Comparison of ENCODE assay signal across 26 cellular contexts in the genomic region with DNA sequence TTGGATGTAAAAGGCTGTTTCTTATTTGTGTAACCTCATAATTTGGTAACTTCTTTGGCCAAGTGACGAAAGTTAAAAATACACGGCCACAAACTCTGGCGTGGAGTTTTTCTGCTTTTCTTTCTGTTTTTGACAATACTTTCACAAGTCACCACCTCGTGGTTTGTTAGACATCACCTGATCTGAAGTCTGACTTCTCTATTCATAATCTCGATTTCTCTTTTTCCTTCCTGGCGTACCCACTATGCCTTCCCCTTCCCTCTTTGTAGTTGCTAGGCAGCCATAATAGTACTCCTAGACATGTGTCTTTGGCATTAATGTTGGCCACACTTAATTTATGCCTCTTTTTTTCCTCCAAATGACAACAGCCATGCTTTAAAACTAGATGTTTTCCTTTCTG.
A peak's percentile ranks its signal among the peaks of the same experiment; 100 is the strongest.
DNase-seq lines count a peak whose midpoint lies in the region; ATAC-seq and FAIRE-seq lines count a peak whose summit lies in the region.
"Had no signal": no experiment of that assay in that cellular context is flagged by ENCODE, and none has a peak within 500 bp of the region (broad histone marks: within the 10 kb centered on the region; RNA-seq: fewer than 3 reads in every experiment).

No MANE protein-coding gene starts in this region.

- peak; percentile 52 for ATAC-seq in HG02938 (IDR thresholded peaks at IDR 0.05; ENCODE audit: unreplicated experiment)
- ATAC-seq in stimulated activated memory B cell treated with anti-CD40 and anti-IgM and Interleukin-4, amounts not matched to agents 10 μg/mL and 1 μg/mL and 100 μg/mL, for 72 hours, result peak; percentile 56
- no peak for ATAC-seq in right cardiac atrium

- H3K4me1 ChIP-seq in right cardiac atrium (ENCODE audit: control insufficient read depth, insufficient read depth, low read length), result no peaks in the 10 kb centered on the region
- H3K4me1 ChIP-seq: Peyer's patch, SJSA1 had no signal

- no peak overlapping the region for H3K27ac ChIP-seq in right cardiac atrium (ENCODE audit: low read length)
- H3K27ac ChIP-seq: neutrophil, Peyer's patch, SJSA1, thoracic aorta had no signal

- FAIRE-seq in GM19239 (lab: Jason Lieb, UNC), result peak; percentile 35
- FAIRE-seq: astrocyte had no signal

- H3K4me1 Mint-ChIP-seq in stimulated activated memory B cell treated with anti-CD40 and anti-IgM and Interleukin-4, amounts not matched to agents 10 μg/mL and 1 μg/mL and 100 μg/mL, for 72 hours, result peaks cover 5% of the 10 kb centered on the region
- H3K4me1 Mint-ChIP-seq: activated naive CD8-positive, alpha-beta T cell treated with anti-CD3 and anti-CD28 coated beads for 36 hours had no signal

- H3K4me3 Mint-ChIP-seq in stimulated activated memory B cell treated with anti-CD40 and anti-IgM and Interleukin-4, amounts not matched to agents 10 μg/mL and 1 μg/mL and 100 μg/mL, for 72 hours, result no peak overlapping the region
- H3K4me3 Mint-ChIP-seq: activated naive CD8-positive, alpha-beta T cell treated with anti-CD3 and anti-CD28 coated beads for 36 hours had no signal

- H3K27me3 ChIP-seq in right cardiac atrium (ENCODE audit: control insufficient read depth, insufficient read depth), result no peaks in the 10 kb centered on the region
- H3K27me3 ChIP-seq: dorsolateral prefrontal cortex, neutrophil, Peyer's patch, SJSA1 had no signal

- H3K36me3 Mint-ChIP-seq in stimulated activated memory B cell treated with anti-CD40 and anti-IgM and Interleukin-4, amounts not matched to agents 10 μg/mL and 1 μg/mL and 100 μg/mL, for 72 hours, result peaks cover 58% of the 10 kb centered on the region

- WGBS in right cardiac atrium, result 79% methylated on average over 6 of the region's 6 CpGs

- no peaks in the 10 kb centered on the region for H3K9me3 ChIP-seq in right cardiac atrium (ENCODE audit: control insufficient read depth, low read length)
- H3K9me3 ChIP-seq: neutrophil, Peyer's patch, SJSA1, thoracic aorta had no signal

- DNase-seq in GM19239 (ENCODE audit: insufficient read length, low spot score), result no peak
- peak; percentile 42 for DNase-seq in globus pallidus (ENCODE audit: low spot score)
- no peak for DNase-seq in right cardiac atrium
- no peak for DNase-seq in 8988T
- no peak for DNase-seq in NCI-H510A (lab: John Stamatoyannopoulos, UW)
- DNase-seq: activated CD4-positive, alpha-beta T cell treated with anti-CD3 and anti-CD28 coated beads, Interleukin-2, amount 50 U/mL, for 1 hour; activated naive CD8-positive, alpha-beta T cell treated with anti-CD3 and anti-CD28 coated beads for 36 hours; DMS53; dorsolateral prefrontal cortex; hippocampal formation; NCI-H1048; NCI-H187 treated with DMSO at 0.1 percent for 48 hours; NCI-H226; NCI-H82; Peyer's patch; stimulated activated CD4-positive, alpha-beta T cell treated with anti-CD3 and anti-CD28 coated beads, Interleukin-2, amount 100 ng/mL, for 48 hours; stimulated activated naive CD4-positive, alpha-beta T cell treated with Interleukin-2 at 50 U/mL for 16 hours; T-helper 2 cell had no signal

- H3K27me3 Mint-ChIP-seq in stimulated activated memory B cell treated with anti-CD40 and anti-IgM and Interleukin-4, amounts not matched to agents 10 μg/mL and 1 μg/mL and 100 μg/mL, for 72 hours, result no peaks in the 10 kb centered on the region
- H3K27me3 Mint-ChIP-seq: activated naive CD8-positive, alpha-beta T cell treated with anti-CD3 and anti-CD28 coated beads for 36 hours had no signal

- intact Hi-C loops in right cardiac atrium (cut with DNase I), result no loop called here

- H3K4me3 ChIP-seq in right cardiac atrium (ENCODE audit: low read length), result no peak overlapping the region
- H3K4me3 ChIP-seq: Peyer's patch, SJSA1, smooth muscle cell, thoracic aorta had no signal

- H3K9me3 Mint-ChIP-seq in stimulated activated memory B cell treated with anti-CD40 and anti-IgM and Interleukin-4, amounts not matched to agents 10 μg/mL and 1 μg/mL and 100 μg/mL, for 72 hours, result no peaks in the 10 kb centered on the region
- H3K9me3 Mint-ChIP-seq: activated naive CD8-positive, alpha-beta T cell treated with anti-CD3 and anti-CD28 coated beads for 36 hours; activated T-helper 2 cell treated with anti-CD3 and anti-CD28 coated beads, Interferon-gamma antibody, Interleukin-2, Interleukin-4, amounts not matched to agents 10 μg/mL and 5 μg/mL and 100 μg/mL, durations not matched to agents 14 hours and 24 hours and 36 hours had no signal

- H3K27ac Mint-ChIP-seq in stimulated activated memory B cell treated with anti-CD40 and anti-IgM and Interleukin-4, amounts not matched to agents 10 μg/mL and 1 μg/mL and 100 μg/mL, for 72 hours, result no peak overlapping the region
- H3K27ac Mint-ChIP-seq: activated naive CD8-positive, alpha-beta T cell treated with anti-CD3 and anti-CD28 coated beads for 36 hours; activated T-helper 2 cell treated with anti-CD3 and anti-CD28 coated beads, Interferon-gamma antibody, Interleukin-2, Interleukin-4, amounts not matched to agents 10 μg/mL and 5 μg/mL and 100 μg/mL, durations not matched to agents 14 hours and 24 hours and 36 hours had no signal

Comparison
In these comparisons a context has a peak if more than half of its experiments do, and no peak if none do; other contexts are left out.
1. ATAC-seq: peak in HG02938 (single experiment) and stimulated activated memory B cell treated with anti-CD40 and anti-IgM and Interleukin-4, amounts not matched to agents 10 μg/mL and 1 μg/mL and 100 μg/mL, for 72 hours (single experiment); none in right cardiac atrium (0 of 2).